ENCODE assay signal across 8 cellular contexts in the genomic region with DNA sequence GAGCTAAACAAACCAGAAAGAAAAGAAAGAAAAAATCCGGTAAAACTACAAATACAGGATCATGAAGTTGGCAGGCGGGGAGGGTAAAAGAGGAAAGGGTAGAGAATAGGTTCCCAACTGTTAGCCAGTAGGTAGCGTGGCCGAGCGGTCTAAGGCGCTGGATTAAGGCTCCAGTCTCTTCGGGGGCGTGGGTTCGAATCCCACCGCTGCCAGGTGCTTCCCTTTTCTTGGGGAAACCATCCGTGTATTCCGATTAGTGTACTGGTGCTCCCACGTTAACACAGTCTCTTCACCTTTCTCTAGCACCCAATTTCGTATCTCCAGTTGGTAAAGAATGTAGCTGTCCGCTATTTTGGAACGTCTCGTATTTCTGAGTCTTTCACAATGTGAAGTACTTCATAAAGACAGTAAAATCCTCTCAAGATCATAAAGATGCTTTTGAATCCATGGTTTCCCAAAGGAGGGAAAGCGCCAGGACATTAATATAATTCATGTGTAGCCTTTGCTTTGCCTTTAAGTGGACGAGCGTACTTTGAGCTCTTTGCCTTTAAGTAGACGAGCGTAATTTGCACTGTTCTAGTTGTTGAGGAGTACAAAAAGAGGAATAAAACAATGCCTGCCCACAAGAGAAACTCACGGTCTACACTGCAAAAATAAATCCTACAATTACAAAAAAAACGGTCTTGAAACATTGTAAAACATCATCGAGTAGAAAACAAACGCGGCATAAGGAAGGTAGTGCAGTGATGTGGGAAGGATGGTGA. TPM values are rescaled to one million over a fixed set of nuclear protein-coding genes. Genes with fewer than 3 reads are reported as not detected.
DNase-seq lines count a peak whose midpoint lies in the region; ATAC-seq and TF ChIP-seq lines count a peak whose summit lies in the region.

No MANE protein-coding gene starts in this region.

- POLR2A ChIA-PET in activated CD4-positive, alpha-beta T cell treated with anti-CD3 and anti-CD28 coated beads, Interleukin-2, amount 10 ng/mL, durations not matched to agents 7 days and 5 days (lab: Charles Lee): interaction anchor here (0.6 kb wide), 2 partner anchors 282 to 331 kb away, joined by 3 to 4 read pairs; no protein-coding TSS in a partner anchor

- no peaks in the 10 kb centered on the region for H3K27me3 Mint-ChIP-seq in activated CD4-positive, alpha-beta T cell treated with anti-CD3 and anti-CD28 coated beads, Interleukin-2, amount 10 ng/mL, durations not matched to agents 7 days and 5 days

- no peak overlapping the region for H3K27ac Mint-ChIP-seq in activated CD4-positive, alpha-beta T cell treated with anti-CD3 and anti-CD28 coated beads, Interleukin-2, amount 10 ng/mL, durations not matched to agents 7 days and 5 days

- TF ChIP-seq CTCF in HFF-Myc (IDR thresholded peaks at IDR 0.05; ENCODE audit: low read depth, low read length, missing control alignments) (no peak), dorsolateral prefrontal cortex (IDR thresholded peaks at IDR 0.05 in 54 of 56, conservative IDR thresholded peaks at IDR 0.05 in 2 of 56; ENCODE audit: low read depth in 1 of 56, partially characterized antibody in 56 of 56) (peak in 2 of 56 donors; percentile 16 to 23), liver (IDR thresholded peaks at IDR 0.05; ENCODE audit: low read depth, low read length, missing input control) (no peak)

- intact Hi-C loops in dorsolateral prefrontal cortex (cut with DNase I): loop anchor here (2.0 to 5.0 kb wide), 4 partner anchors 198 to 362 kb away; a partner anchor contains a TSS

- H4K20me1 ChIP-seq in BLaER1: no peaks in the 10 kb centered on the region

- H3K27ac ChIP-seq in BLaER1 (peak overlapping the region; percentile 7; the same call in 1 of the 2 replicates), dorsolateral prefrontal cortex (peak overlapping the region in 58 of 59 donors; percentile 2 to 96 (median 85)), liver (ENCODE audit: low read depth in 1 of 2, low read length in 2 of 2) (peak overlapping the region in 1 of 2 donors; percentile 44)

- TF ChIP-seq RAD21 in liver (IDR thresholded peaks at IDR 0.05): no peak

- CTCF ChIA-PET in activated CD4-positive, alpha-beta T cell treated with anti-CD3 and anti-CD28 coated beads, Interleukin-2, amount 10 ng/mL, durations not matched to agents 7 days and 5 days (lab: Charles Lee): interaction anchor here (0.9 to 2.3 kb wide), 9 partner anchors 12 to 281 kb away, joined by 3 to 14 read pairs (median 4); a partner anchor contains a TSS

- ATAC-seq in HG03097 (IDR thresholded peaks at IDR 0.05; ENCODE audit: low FRiP score, unreplicated experiment): no peak

- peak overlapping the region; percentile 83 for H3K4me3 ChIP-seq in BLaER1
- peak overlapping the region; percentile 82 for H3K4me3 ChIP-seq in HFF-Myc (replicated peaks; ENCODE audit: low read depth, low read length)
- peak overlapping the region; percentile 54 to 99 (median 86) for H3K4me3 ChIP-seq in dorsolateral prefrontal cortex
- peak overlapping the region; percentile 81 to 98 (median 85) for H3K4me3 ChIP-seq in liver (ENCODE audit: low read depth in 1 of 3, low read length in 3 of 3)

- H3K4me3 Mint-ChIP-seq in activated CD4-positive, alpha-beta T cell treated with anti-CD3 and anti-CD28 coated beads, Interleukin-2, amount 10 ng/mL, durations not matched to agents 7 days and 5 days: no peak overlapping the region

- H3K27me3 ChIP-seq in BLaER1 (no peaks in the 10 kb centered on the region), dorsolateral prefrontal cortex (no peaks in the 10 kb centered on the region), liver (ENCODE audit: control insufficient read depth in 4 of 4, insufficient read depth in 4 of 4, low read length in 3 of 4) (no peaks in the 10 kb centered on the region)

- H3K4me1 ChIP-seq in BLaER1 (peaks cover 56% of the 10 kb centered on the region), liver (ENCODE audit: control insufficient read depth in 4 of 4, insufficient read depth in 4 of 4, low read length in 3 of 4) (peaks cover 0 to 46% (median 24%) of the 10 kb centered on the region in 4 donors)

- H3K4me1 Mint-ChIP-seq in activated CD4-positive, alpha-beta T cell treated with anti-CD3 and anti-CD28 coated beads, Interleukin-2, amount 10 ng/mL, durations not matched to agents 7 days and 5 days: peaks cover 12% of the 10 kb centered on the region

- H3K9ac ChIP-seq in BLaER1 (peak overlapping the region; percentile 80), liver (ENCODE audit: low read depth in 1 of 2, low read length in 2 of 2) (peak overlapping the region; percentile 70 to 80)

- no peaks in the 10 kb centered on the region for H3K36me3 ChIP-seq in BLaER1
- H3K36me3 ChIP-seq in liver (ENCODE audit: control insufficient read depth in 4 of 4, insufficient read depth in 3 of 4, low read depth in 1 of 4, low read length in 3 of 4): no peaks in the 10 kb centered on the region

- peak overlapping the region; percentile 74 for H3K4me2 ChIP-seq in BLaER1

- no peaks in the 10 kb centered on the region for H3K36me3 Mint-ChIP-seq in activated CD4-positive, alpha-beta T cell treated with anti-CD3 and anti-CD28 coated beads, Interleukin-2, amount 10 ng/mL, durations not matched to agents 7 days and 5 days (ENCODE audit: low read depth)

- DNase-seq in HFF-Myc (ENCODE audit: extremely low read depth, low read depth): peak; percentile 67
- DNase-seq in NCI-H526 treated with DMSO at 0.1 percent for 48 hours (lab: John Stamatoyannopoulos, UW): peak; percentile 65
- peak; percentile 61 for DNase-seq in activated CD4-positive, alpha-beta T cell treated with anti-CD3 and anti-CD28 coated beads, Interleukin-2, amount 10 ng/mL, durations not matched to agents 7 days and 5 days
- DNase-seq in dorsolateral prefrontal cortex: peak; percentile 68 to 91 (median 80)
- DNase-seq in stimulated activated CD4-positive, alpha-beta T cell treated with anti-CD3 and anti-CD28 coated beads, Interleukin-2, amount 100 ng/mL, for 48 hours: peak; percentile 80 to 83

- 5% methylated on average over 27 of the region's 27 CpGs for WGBS in liver

- H3K9me3 ChIP-seq in BLaER1 (no peaks in the 10 kb centered on the region), liver (ENCODE audit: control insufficient read depth in 4 of 4, low read length in 3 of 4) (no peaks in the 10 kb centered on the region)

- H3K9me3 Mint-ChIP-seq in activated CD4-positive, alpha-beta T cell treated with anti-CD3 and anti-CD28 coated beads, Interleukin-2, amount 10 ng/mL, durations not matched to agents 7 days and 5 days: no peaks in the 10 kb centered on the region

TF ChIP-seq in liver, 16 proteins besides CTCF, POLR2A, EP300 and RAD21 (continues in another document):
- TF ChIP-seq SP1 (IDR thresholded peaks at IDR 0.05): no peak
- TF ChIP-seq YY1 (IDR thresholded peaks at IDR 0.05): no peak
- TF ChIP-seq, protein P1, sequence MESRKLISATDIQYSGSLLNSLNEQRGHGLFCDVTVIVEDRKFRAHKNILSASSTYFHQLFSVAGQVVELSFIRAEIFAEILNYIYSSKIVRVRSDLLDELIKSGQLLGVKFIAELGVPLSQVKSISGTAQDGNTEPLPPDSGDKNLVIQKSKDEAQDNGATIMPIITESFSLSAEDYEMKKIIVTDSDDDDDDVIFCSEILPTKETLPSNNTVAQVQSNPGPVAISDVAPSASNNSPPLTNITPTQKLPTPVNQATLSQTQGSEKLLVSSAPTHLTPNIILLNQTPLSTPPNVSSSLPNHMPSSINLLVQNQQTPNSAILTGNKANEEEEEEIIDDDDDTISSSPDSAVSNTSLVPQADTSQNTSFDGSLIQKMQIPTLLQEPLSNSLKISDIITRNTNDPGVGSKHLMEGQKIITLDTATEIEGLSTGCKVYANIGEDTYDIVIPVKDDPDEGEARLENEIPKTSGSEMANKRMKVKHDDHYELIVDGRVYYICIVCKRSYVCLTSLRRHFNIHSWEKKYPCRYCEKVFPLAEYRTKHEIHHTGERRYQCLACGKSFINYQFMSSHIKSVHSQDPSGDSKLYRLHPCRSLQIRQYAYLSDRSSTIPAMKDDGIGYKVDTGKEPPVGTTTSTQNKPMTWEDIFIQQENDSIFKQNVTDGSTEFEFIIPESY (IDR thresholded peaks at IDR 0.05): no peak
- no peak for TF ChIP-seq GABPA (IDR thresholded peaks at IDR 0.05 in 1 of 2, conservative IDR thresholded peaks at IDR 0.05 in 1 of 2)
- no peak for TF ChIP-seq HNF4G (IDR thresholded peaks at IDR 0.05)
- peak; percentile 11 for TF ChIP-seq FOXA2 (IDR thresholded peaks at IDR 0.05)
- TF ChIP-seq FOXA1 (IDR thresholded peaks at IDR 0.05): no peak
- TF ChIP-seq HNF4A (conservative IDR thresholded peaks at IDR 0.05): peak; percentile 30 to 33
- no peak for TF ChIP-seq EGR1 (IDR thresholded peaks at IDR 0.05; ENCODE audit: low read depth in 2 of 2)
- no peak for TF ChIP-seq JUND (IDR thresholded peaks at IDR 0.05)
- peak; percentile 56 to 63 for TF ChIP-seq RXRA (IDR thresholded peaks at IDR 0.05)
- TF ChIP-seq, protein P2, sequence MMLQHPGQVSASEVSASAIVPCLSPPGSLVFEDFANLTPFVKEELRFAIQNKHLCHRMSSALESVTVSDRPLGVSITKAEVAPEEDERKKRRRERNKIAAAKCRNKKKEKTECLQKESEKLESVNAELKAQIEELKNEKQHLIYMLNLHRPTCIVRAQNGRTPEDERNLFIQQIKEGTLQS (IDR thresholded peaks at IDR 0.05): peak; percentile 100
- TF ChIP-seq TAF1 (conservative IDR thresholded peaks at IDR 0.05): no peak

RNA-seq across cellular contexts. Expression of a gene that starts 19.0 kb away (rescaled TPM):
- total RNA-seq in activated CD4-positive, alpha-beta T cell treated with anti-CD3 and anti-CD28 coated beads, Interleukin-2, amount 10 ng/mL, durations not matched to agents 7 days and 5 days: not detected
- total RNA-seq in dorsolateral prefrontal cortex: not detected
- total RNA-seq in liver: not detected
- not detected for polyA plus RNA-seq in liver

RNA-seq across cellular contexts. Expression of a gene that starts 22.4 kb away (rescaled TPM):
- not detected for total RNA-seq in activated CD4-positive, alpha-beta T cell treated with anti-CD3 and anti-CD28 coated beads, Interleukin-2, amount 10 ng/mL, durations not matched to agents 7 days and 5 days
- not detected for total RNA-seq in dorsolateral prefrontal cortex
- not detected for total RNA-seq in liver
- polyA plus RNA-seq in liver: not detected

RNA-seq across cellular contexts. Expression of a gene that starts 31.3 kb away (rescaled TPM):
- total RNA-seq in activated CD4-positive, alpha-beta T cell treated with anti-CD3 and anti-CD28 coated beads, Interleukin-2, amount 10 ng/mL, durations not matched to agents 7 days and 5 days: not detected
- not detected for total RNA-seq in dorsolateral prefrontal cortex
- not detected for total RNA-seq in liver
- not detected for polyA plus RNA-seq in liver

RNA-seq across cellular contexts. Expression of a gene that starts 49.3 kb away (rescaled TPM):
- total RNA-seq in activated CD4-positive, alpha-beta T cell treated with anti-CD3 and anti-CD28 coated beads, Interleukin-2, amount 10 ng/mL, durations not matched to agents 7 days and 5 days: not detected
- total RNA-seq in dorsolateral prefrontal cortex (not detected), liver (not detected)
- not detected for polyA plus RNA-seq in liver
